ENCODE assay signal across 13 cellular contexts in genomic region chr6:109465772-109466171, GRCh38. TPM values are rescaled to one million over a fixed set of nuclear protein-coding genes. Genes with fewer than 3 reads are reported as not detected.
A peak's percentile ranks its signal among the peaks of the same experiment; 100 is the strongest.
DNase-seq lines count a peak whose midpoint lies in the region; ATAC-seq and TF ChIP-seq lines count a peak whose summit lies in the region.
"Had no signal": no experiment of that assay in that cellular context is flagged by ENCODE, and none has a peak within 500 bp of the region (broad histone marks: within the 10 kb centered on the region; RNA-seq: fewer than 3 reads in every experiment).

No MANE protein-coding gene starts in this region.

- TF ChIP-seq EP300 in ovary (IDR thresholded peaks at IDR 0.05) = no peak

- no peaks in the 10 kb centered on the region for H3K27me3 ChIP-seq in hepatocyte
- H3K27me3 ChIP-seq in ovary = no peaks in the 10 kb centered on the region
- H3K27me3 ChIP-seq: SJSA1, tibial artery had no signal

- 83% methylated on average over 7 of the region's 7 CpGs for WGBS in hepatocyte (ENCODE audit: low lambda C conversion rate, missing lambda C conversion rate)
- 84 to 90% (median 86%) methylated on average over 7 of the region's 7 CpGs for WGBS in ovary, 3 donors

- no peaks in the 10 kb centered on the region for H3K27me3 Mint-ChIP-seq in activated CD8-positive, alpha-beta memory T cell treated with anti-CD3 and anti-CD28 coated beads, Interleukin-2, amount 10 ng/mL, durations not matched to agents 7 days and 5 days
- no peaks in the 10 kb centered on the region for H3K27me3 Mint-ChIP-seq in stimulated activated naive B cell treated with anti-CD40 and anti-IgM and Interleukin-4, amounts not matched to agents 10 μg/mL and 1 μg/mL and 100 μg/mL, for 72 hours
- no peaks in the 10 kb centered on the region for H3K27me3 Mint-ChIP-seq in activated T-helper 1 cell treated with anti-CD3 and anti-CD28 coated beads, Interleukin-12 subunit alpha, Interleukin-12 subunit beta, Interleukin-2, Interleukin-4 antibody, amounts not matched to agents 30 ng/mL and 10 ng/mL and 1 ng/mL, durations not matched to agents 14 hours and 24 hours and 36 hours (ENCODE audit: insufficient read depth)

- no peak overlapping the region for H3K4me2 ChIP-seq in hepatocyte
- H3K4me2 ChIP-seq: A549 had no signal

- peaks cover 73% of the 10 kb centered on the region for H3K36me3 Mint-ChIP-seq in activated CD8-positive, alpha-beta memory T cell treated with anti-CD3 and anti-CD28 coated beads, Interleukin-2, amount 10 ng/mL, durations not matched to agents 7 days and 5 days
- peaks cover 57 to 81% of the 10 kb centered on the region in 2 donors for H3K36me3 Mint-ChIP-seq in stimulated activated naive B cell treated with anti-CD40 and anti-IgM and Interleukin-4, amounts not matched to agents 10 μg/mL and 1 μg/mL and 100 μg/mL, for 72 hours
- peaks cover 67% of the 10 kb centered on the region for H3K36me3 Mint-ChIP-seq in activated T-helper 1 cell treated with anti-CD3 and anti-CD28 coated beads, Interleukin-12 subunit alpha, Interleukin-12 subunit beta, Interleukin-2, Interleukin-4 antibody, amounts not matched to agents 30 ng/mL and 10 ng/mL and 1 ng/mL, durations not matched to agents 14 hours and 24 hours and 36 hours (ENCODE audit: low read depth)

- H2AFZ ChIP-seq in hepatocyte = no peak overlapping the region

- CTCF ChIA-PET in activated CD8-positive, alpha-beta memory T cell treated with anti-CD3 and anti-CD28 coated beads, Interleukin-2, amount 10 ng/mL, durations not matched to agents 7 days and 5 days (lab: Charles Lee) = interaction anchor here (1.6 kb wide), 1 partner anchor 9 kb away, joined by 5 read pairs; no protein-coding TSS in a partner anchor

- peaks cover 39% of the 10 kb centered on the region for H3K4me1 Mint-ChIP-seq in activated CD8-positive, alpha-beta memory T cell treated with anti-CD3 and anti-CD28 coated beads, Interleukin-2, amount 10 ng/mL, durations not matched to agents 7 days and 5 days
- peaks cover 43 to 71% of the 10 kb centered on the region in 2 donors for H3K4me1 Mint-ChIP-seq in stimulated activated naive B cell treated with anti-CD40 and anti-IgM and Interleukin-4, amounts not matched to agents 10 μg/mL and 1 μg/mL and 100 μg/mL, for 72 hours
- H3K4me1 Mint-ChIP-seq in activated T-helper 1 cell treated with anti-CD3 and anti-CD28 coated beads, Interleukin-12 subunit alpha, Interleukin-12 subunit beta, Interleukin-2, Interleukin-4 antibody, amounts not matched to agents 30 ng/mL and 10 ng/mL and 1 ng/mL, durations not matched to agents 14 hours and 24 hours and 36 hours (ENCODE audit: low read depth) = peaks cover 54% of the 10 kb centered on the region
- H3K4me1 Mint-ChIP-seq: neural crest cell had no signal

- H3K9me2 ChIP-seq in hepatocyte (replicated peaks; ENCODE audit: insufficient read depth) = no peaks in the 10 kb centered on the region

- ATAC-seq in activated CD8-positive, alpha-beta memory T cell treated with anti-CD3 and anti-CD28 coated beads, Interleukin-2, amount 10 ng/mL, durations not matched to agents 7 days and 5 days = no peak
- ATAC-seq in stimulated activated naive B cell treated with anti-CD40 and anti-IgM and Interleukin-4, amounts not matched to agents 10 μg/mL and 1 μg/mL and 100 μg/mL, for 72 hours (replicated peaks) = peak in 1 of 2 donors; percentile 20
- ATAC-seq: A549 had no signal

- H3K79me2 ChIP-seq in hepatocyte = peaks cover 6% of the 10 kb centered on the region

- H4K20me1 ChIP-seq in hepatocyte (ENCODE audit: insufficient read depth, poor library complexity, severe bottlenecking) = no peaks in the 10 kb centered on the region

- intact Hi-C loops in ovary (cut with DNase I) = no loop called here
- intact Hi-C loops in activated T-helper 1 cell treated with anti-CD3 and anti-CD28 coated beads, Interleukin-12 subunit alpha, Interleukin-12 subunit beta, Interleukin-2, Interleukin-4 antibody, amounts not matched to agents 30 ng/mL and 10 ng/mL and 1 ng/mL, durations not matched to agents 14 hours and 24 hours and 36 hours (cut with micrococcal nuclease) = no loop called here

- no peak overlapping the region for H3K27ac Mint-ChIP-seq in activated CD8-positive, alpha-beta memory T cell treated with anti-CD3 and anti-CD28 coated beads, Interleukin-2, amount 10 ng/mL, durations not matched to agents 7 days and 5 days
- peak overlapping the region; percentile 66 for H3K27ac Mint-ChIP-seq in stimulated activated naive B cell treated with anti-CD40 and anti-IgM and Interleukin-4, amounts not matched to agents 10 μg/mL and 1 μg/mL and 100 μg/mL, for 72 hours
- no peak overlapping the region for H3K27ac Mint-ChIP-seq in activated T-helper 1 cell treated with anti-CD3 and anti-CD28 coated beads, Interleukin-12 subunit alpha, Interleukin-12 subunit beta, Interleukin-2, Interleukin-4 antibody, amounts not matched to agents 30 ng/mL and 10 ng/mL and 1 ng/mL, durations not matched to agents 14 hours and 24 hours and 36 hours

- no peak overlapping the region for H3K4me3 ChIP-seq in hepatocyte
- H3K4me3 ChIP-seq in ovary = no peak overlapping the region
- H3K4me3 ChIP-seq: A549, SJSA1, tibial artery had no signal

- H3K9me3 ChIP-seq in hepatocyte (ENCODE audit: low read depth) = no peaks in the 10 kb centered on the region
- H3K9me3 ChIP-seq in ovary = no peaks in the 10 kb centered on the region
- H3K9me3 ChIP-seq: A549, SJSA1, tibial artery had no signal

- peak; percentile 36 for DNase-seq in activated CD8-positive, alpha-beta memory T cell treated with anti-CD3 and anti-CD28 coated beads, Interleukin-2, amount 10 ng/mL, durations not matched to agents 7 days and 5 days
- no peak for DNase-seq in activated CD8-positive, alpha-beta memory T cell treated with anti-CD3 and anti-CD28 coated beads for 24 hours
- DNase-seq in NCI-H748 (lab: John Stamatoyannopoulos, UW; ENCODE audit: unreplicated experiment) = peak; percentile 65
- DNase-seq in hepatocyte (ENCODE audit: low spot score) = no peak
- DNase-seq in stimulated activated naive B cell treated with anti-CD40 and anti-IgM and Interleukin-4, amounts not matched to agents 10 μg/mL and 1 μg/mL and 100 μg/mL, for 72 hours = no peak
- DNase-seq in activated gamma-delta T cell (lab: John Stamatoyannopoulos, UW) = no peak
- DNase-seq in ovary = no peak
- DNase-seq in activated T-helper 1 cell treated with anti-CD3 and anti-CD28 coated beads, Interleukin-12 subunit alpha, Interleukin-12 subunit beta, Interleukin-2, Interleukin-4 antibody, amounts not matched to agents 30 ng/mL and 10 ng/mL and 1 ng/mL, durations not matched to agents 14 hours and 24 hours and 36 hours (ENCODE audit: low spot score) = no peak
- DNase-seq: NCI-H2081, tibial artery had no signal

- TF ChIP-seq CTCF in hepatocyte (IDR thresholded peaks at IDR 0.05; ENCODE audit: poor library complexity) = no peak
- TF ChIP-seq CTCF in ovary (IDR thresholded peaks at IDR 0.05) = no peak

- TF ChIP-seq POLR2A in ovary (IDR thresholded peaks at IDR 0.05) = no peak

- H3K36me3 ChIP-seq in hepatocyte (replicated peaks; ENCODE audit: insufficient read depth, low read depth) = no peaks in the 10 kb centered on the region
- H3K36me3 ChIP-seq in ovary = no peaks in the 10 kb centered on the region

- H3K9me3 Mint-ChIP-seq in activated CD8-positive, alpha-beta memory T cell treated with anti-CD3 and anti-CD28 coated beads, Interleukin-2, amount 10 ng/mL, durations not matched to agents 7 days and 5 days (ENCODE audit: low read depth) = peaks cover 2% of the 10 kb centered on the region
- peaks cover 1 to 4% of the 10 kb centered on the region in 2 donors for H3K9me3 Mint-ChIP-seq in stimulated activated naive B cell treated with anti-CD40 and anti-IgM and Interleukin-4, amounts not matched to agents 10 μg/mL and 1 μg/mL and 100 μg/mL, for 72 hours
- peaks cover 3% of the 10 kb centered on the region for H3K9me3 Mint-ChIP-seq in activated T-helper 1 cell treated with anti-CD3 and anti-CD28 coated beads, Interleukin-12 subunit alpha, Interleukin-12 subunit beta, Interleukin-2, Interleukin-4 antibody, amounts not matched to agents 30 ng/mL and 10 ng/mL and 1 ng/mL, durations not matched to agents 14 hours and 24 hours and 36 hours
- H3K9me3 Mint-ChIP-seq: neural crest cell had no signal

- H3K27ac ChIP-seq in hepatocyte = peak overlapping the region; percentile 67
- H3K27ac ChIP-seq in ovary = no peak overlapping the region
- H3K27ac ChIP-seq: A549, SJSA1, tibial artery had no signal

- no peak overlapping the region for H3K4me3 Mint-ChIP-seq in activated CD8-positive, alpha-beta memory T cell treated with anti-CD3 and anti-CD28 coated beads, Interleukin-2, amount 10 ng/mL, durations not matched to agents 7 days and 5 days
- peak overlapping the region in 1 of 2 donors; percentile 7 for H3K4me3 Mint-ChIP-seq in stimulated activated naive B cell treated with anti-CD40 and anti-IgM and Interleukin-4, amounts not matched to agents 10 μg/mL and 1 μg/mL and 100 μg/mL, for 72 hours
- H3K4me3 Mint-ChIP-seq in activated T-helper 1 cell treated with anti-CD3 and anti-CD28 coated beads, Interleukin-12 subunit alpha, Interleukin-12 subunit beta, Interleukin-2, Interleukin-4 antibody, amounts not matched to agents 30 ng/mL and 10 ng/mL and 1 ng/mL, durations not matched to agents 14 hours and 24 hours and 36 hours = no peak overlapping the region
- H3K4me3 Mint-ChIP-seq: neural crest cell had no signal

- H3K4me1 ChIP-seq in hepatocyte (ENCODE audit: insufficient read depth) (no peaks in the 10 kb centered on the region), ovary (ENCODE audit: insufficient read depth) (no peaks in the 10 kb centered on the region)
- H3K4me1 ChIP-seq: A549, tibial artery had no signal

RNA-seq across cellular contexts. Expression of gene MICAL1, which starts 10.2 kb away (rescaled TPM):
- 10 to 100 TPM; 86.0 to 93.1 TPM for total RNA-seq in activated CD8-positive, alpha-beta memory T cell treated with anti-CD3 and anti-CD28 coated beads, Interleukin-2, amount 10 ng/mL, durations not matched to agents 7 days and 5 days
- total RNA-seq in hepatocyte (38.2 and 46.5 TPM in 2 replicates), ovary (10 to 100 TPM; 10.3 to 24.0 (median 12.6) TPM)
- polyA plus RNA-seq in hepatocyte (51.2 and 52.7 TPM in 2 replicates), ovary (10 to 100 TPM; 14.9 to 19.1 TPM)
- total RNA-seq in activated T-helper 1 cell treated with anti-CD3 and anti-CD28 coated beads, Interleukin-12 subunit alpha, Interleukin-12 subunit beta, Interleukin-2, Interleukin-4 antibody, amounts not matched to agents 30 ng/mL and 10 ng/mL and 1 ng/mL, durations not matched to agents 14 hours and 24 hours and 36 hours = 40.8 and 47.1 TPM in 2 replicates

RNA-seq across cellular contexts. Expression of gene ZBTB24, which starts 17.2 kb away (rescaled TPM):
- total RNA-seq in activated CD8-positive, alpha-beta memory T cell treated with anti-CD3 and anti-CD28 coated beads, Interleukin-2, amount 10 ng/mL, durations not matched to agents 7 days and 5 days = 10 to 100 TPM; 17.5 to 22.7 TPM
- total RNA-seq in hepatocyte (6.7 and 6.9 TPM in 2 replicates), ovary (10 to 100 TPM in 1 of 7 donors, 1 to 10 TPM in 6; 5.2 to 10.2 (median 7.0) TPM)
- polyA plus RNA-seq in hepatocyte (2.5 and 3.8 TPM in 2 replicates), ovary (1 to 10 TPM; 3.5 to 5.7 TPM)
- total RNA-seq in activated T-helper 1 cell treated with anti-CD3 and anti-CD28 coated beads, Interleukin-12 subunit alpha, Interleukin-12 subunit beta, Interleukin-2, Interleukin-4 antibody, amounts not matched to agents 30 ng/mL and 10 ng/mL and 1 ng/mL, durations not matched to agents 14 hours and 24 hours and 36 hours = 19.5 and 20.8 TPM in 2 replicates

RNA-seq across cellular contexts. Expression of gene SMPD2, which starts 25.2 kb away (rescaled TPM):
- 10 to 100 TPM; 14.3 to 14.6 TPM for total RNA-seq in activated CD8-positive, alpha-beta memory T cell treated with anti-CD3 and anti-CD28 coated beads, Interleukin-2, amount 10 ng/mL, durations not matched to agents 7 days and 5 days
- total RNA-seq in hepatocyte (9.3 and 15.3 TPM in 2 replicates), ovary (10 to 100 TPM in 3 of 7 donors, 1 to 10 TPM in 4; 7.7 to 21.7 (median 9.3) TPM)
- polyA plus RNA-seq in hepatocyte (19.2 and 25.1 TPM in 2 replicates), ovary (1 to 10 TPM; 8.5 to 8.9 TPM)
- 18.5 and 19.1 TPM in 2 replicates for total RNA-seq in activated T-helper 1 cell treated with anti-CD3 and anti-CD28 coated beads, Interleukin-12 subunit alpha, Interleukin-12 subunit beta, Interleukin-2, Interleukin-4 antibody, amounts not matched to agents 30 ng/mL and 10 ng/mL and 1 ng/mL, durations not matched to agents 14 hours and 24 hours and 36 hours

RNA-seq across cellular contexts. Expression of gene PPIL6, which starts 25.3 kb away (rescaled TPM):
- under 1 TPM in 1 of 2 experiments, not detected in 1; 0.21 TPM for total RNA-seq in activated CD8-positive, alpha-beta memory T cell treated with anti-CD3 and anti-CD28 coated beads, Interleukin-2, amount 10 ng/mL, durations not matched to agents 7 days and 5 days
- total RNA-seq in hepatocyte = 2.2 and 2.6 TPM in 2 replicates
- polyA plus RNA-seq in hepatocyte = 2.9 and 3.8 TPM in 2 replicates
- total RNA-seq in ovary = 10 to 100 TPM in 6 of 7 donors, 1 to 10 TPM in 1; 9.1 to 29.8 (median 11.6) TPM
- polyA plus RNA-seq in ovary = 1 to 10 TPM; 6.3 TPM
- 0.13 and 0.29 TPM in 2 replicates for total RNA-seq in activated T-helper 1 cell treated with anti-CD3 and anti-CD28 coated beads, Interleukin-12 subunit alpha, Interleukin-12 subunit beta, Interleukin-2, Interleukin-4 antibody, amounts not matched to agents 30 ng/mL and 10 ng/mL and 1 ng/mL, durations not matched to agents 14 hours and 24 hours and 36 hours

Comparison
In these comparisons a context has a peak if more than half of its experiments do, and no peak if none do; other contexts are left out.
1. DNase-seq: peak in activated CD8-positive, alpha-beta memory T cell treated with anti-CD3 and anti-CD28 coated beads, Interleukin-2, amount 10 ng/mL, durations not matched to agents 7 days and 5 days (single experiment) and NCI-H748 (single experiment); none in activated CD8-positive, alpha-beta memory T cell treated with anti-CD3 and anti-CD28 coated beads for 24 hours (single experiment), hepatocyte (single experiment), stimulated activated naive B cell treated with anti-CD40 and anti-IgM and Interleukin-4, amounts not matched to agents 10 μg/mL and 1 μg/mL and 100 μg/mL, for 72 hours (single experiment), activated gamma-delta T cell (single experiment), ovary (0 of 5) and activated T-helper 1 cell treated with anti-CD3 and anti-CD28 coated beads, Interleukin-12 subunit alpha, Interleukin-12 subunit beta, Interleukin-2, Interleukin-4 antibody, amounts not matched to agents 30 ng/mL and 10 ng/mL and 1 ng/mL, durations not matched to agents 14 hours and 24 hours and 36 hours (single experiment).